Comparison of ENCODE assay signal across 13 cellular contexts in genomic region chr19:30214651-30215051, GRCh38.
DNase-seq lines count a peak whose midpoint lies in the region; ATAC-seq and TF ChIP-seq lines count a peak whose summit lies in the region.
"Had no signal": no experiment of that assay in that cellular context is flagged by ENCODE, and none has a peak within 500 bp of the region (broad histone marks: within the 10 kb centered on the region; RNA-seq: fewer than 3 reads in every experiment).

No MANE protein-coding gene starts in this region.

- H3K27me3 ChIP-seq in right atrium auricular region (no peaks in the 10 kb centered on the region), heart right ventricle (peaks cover 0 to 55% (median 8%) of the 10 kb centered on the region in 7 donors)

- H3K4me1 ChIP-seq in right atrium auricular region (no peaks in the 10 kb centered on the region), heart right ventricle (no peaks in the 10 kb centered on the region)

- H3K27ac Mint-ChIP-seq in activated T-helper 1 cell treated with anti-CD3 and anti-CD28 coated beads, Interleukin-12 subunit alpha, Interleukin-12 subunit beta, Interleukin-2, Interleukin-4 antibody, amounts not matched to agents 30 ng/mL and 10 ng/mL and 1 ng/mL, durations not matched to agents 14 hours and 24 hours and 36 hours = peak overlapping the region; percentile 73

- H3K36me3 ChIP-seq in right atrium auricular region = no peaks in the 10 kb centered on the region
- H3K36me3 ChIP-seq in heart right ventricle = no peaks in the 10 kb centered on the region

- H3K27ac ChIP-seq in right atrium auricular region (no peak overlapping the region), heart right ventricle (no peak overlapping the region)
- H3K27ac ChIP-seq: C4-2B, dorsolateral prefrontal cortex, PC-9 had no signal

- H3K4me3 Mint-ChIP-seq in activated T-helper 1 cell treated with anti-CD3 and anti-CD28 coated beads, Interleukin-12 subunit alpha, Interleukin-12 subunit beta, Interleukin-2, Interleukin-4 antibody, amounts not matched to agents 30 ng/mL and 10 ng/mL and 1 ng/mL, durations not matched to agents 14 hours and 24 hours and 36 hours = peak overlapping the region; percentile 27

- no peaks in the 10 kb centered on the region for H3K9me3 ChIP-seq in right atrium auricular region
- H3K9me3 ChIP-seq in heart right ventricle = no peaks in the 10 kb centered on the region

- H3K4me3 ChIP-seq in right atrium auricular region = no peak overlapping the region
- H3K4me3 ChIP-seq in heart right ventricle = no peak overlapping the region
- H3K4me3 ChIP-seq: dorsolateral prefrontal cortex, PC-9 had no signal

- TF ChIP-seq CTCF in right atrium auricular region (IDR thresholded peaks at IDR 0.05) (no peak), heart right ventricle (IDR thresholded peaks at IDR 0.05) (no peak)

- in situ Hi-C loops in KBM-7 (cut with MboI; ENCODE audit: low pct_unique_long_range_greater_than_20kb, low sequenced_read_pairs) = no loop called here

- H3K27me3 Mint-ChIP-seq in activated T-helper 1 cell treated with anti-CD3 and anti-CD28 coated beads, Interleukin-12 subunit alpha, Interleukin-12 subunit beta, Interleukin-2, Interleukin-4 antibody, amounts not matched to agents 30 ng/mL and 10 ng/mL and 1 ng/mL, durations not matched to agents 14 hours and 24 hours and 36 hours (ENCODE audit: insufficient read depth) = peaks cover 8% of the 10 kb centered on the region

- H3K36me3 Mint-ChIP-seq in activated T-helper 1 cell treated with anti-CD3 and anti-CD28 coated beads, Interleukin-12 subunit alpha, Interleukin-12 subunit beta, Interleukin-2, Interleukin-4 antibody, amounts not matched to agents 30 ng/mL and 10 ng/mL and 1 ng/mL, durations not matched to agents 14 hours and 24 hours and 36 hours (ENCODE audit: low read depth) = no peaks in the 10 kb centered on the region

- intact Hi-C loops in heart right ventricle (cut with DNase I) = no loop called here
- intact Hi-C loops in activated T-helper 1 cell treated with anti-CD3 and anti-CD28 coated beads, Interleukin-12 subunit alpha, Interleukin-12 subunit beta, Interleukin-2, Interleukin-4 antibody, amounts not matched to agents 30 ng/mL and 10 ng/mL and 1 ng/mL, durations not matched to agents 14 hours and 24 hours and 36 hours (cut with micrococcal nuclease) = no loop called here

- WGBS in heart right ventricle, 2 donors = 46 to 49% methylated on average over 4 of the region's 4 CpGs

- ATAC-seq in heart right ventricle = no peak
- ATAC-seq in SK-N-SH treated with all-trans-retinoic acid at 6 μM for 48 hours = no peak
- ATAC-seq: left lobe of liver had no signal

- H3K4me1 Mint-ChIP-seq in activated T-helper 1 cell treated with anti-CD3 and anti-CD28 coated beads, Interleukin-12 subunit alpha, Interleukin-12 subunit beta, Interleukin-2, Interleukin-4 antibody, amounts not matched to agents 30 ng/mL and 10 ng/mL and 1 ng/mL, durations not matched to agents 14 hours and 24 hours and 36 hours (ENCODE audit: low read depth) = peaks cover 17% of the 10 kb centered on the region

- no peaks in the 10 kb centered on the region for H3K9me3 Mint-ChIP-seq in activated T-helper 1 cell treated with anti-CD3 and anti-CD28 coated beads, Interleukin-12 subunit alpha, Interleukin-12 subunit beta, Interleukin-2, Interleukin-4 antibody, amounts not matched to agents 30 ng/mL and 10 ng/mL and 1 ng/mL, durations not matched to agents 14 hours and 24 hours and 36 hours

- DNase-seq in right atrium auricular region (ENCODE audit: low spot score) = peak; percentile 50
- no peak for DNase-seq in heart right ventricle
- peak; percentile 41 for DNase-seq in KBM-7
- peak; percentile 42 for DNase-seq in activated T-helper 1 cell treated with anti-CD3 and anti-CD28 coated beads, Interleukin-12 subunit alpha, Interleukin-12 subunit beta, Interleukin-2, Interleukin-4 antibody, amounts not matched to agents 30 ng/mL and 10 ng/mL and 1 ng/mL, durations not matched to agents 14 hours and 24 hours and 36 hours (ENCODE audit: low spot score)
- DNase-seq in ureter (ENCODE audit: low spot score) = peak; percentile 37
- no peak for DNase-seq in germinal center (ENCODE audit: low spot score)
- DNase-seq in cerebellum (ENCODE audit: low spot score) = no peak
- DNase-seq: dorsolateral prefrontal cortex; stimulated activated CD4-positive, alpha-beta T cell treated with anti-CD3 and anti-CD28 coated beads, Interleukin-2, amount 100 ng/mL, for 24 hours had no signal

TF ChIP-seq in SK-N-SH treated with all-trans-retinoic acid at 6 μM for 48 hours, 23 proteins besides CTCF, POLR2A, EP300 and RAD21:
- TF ChIP-seq, protein P1, sequence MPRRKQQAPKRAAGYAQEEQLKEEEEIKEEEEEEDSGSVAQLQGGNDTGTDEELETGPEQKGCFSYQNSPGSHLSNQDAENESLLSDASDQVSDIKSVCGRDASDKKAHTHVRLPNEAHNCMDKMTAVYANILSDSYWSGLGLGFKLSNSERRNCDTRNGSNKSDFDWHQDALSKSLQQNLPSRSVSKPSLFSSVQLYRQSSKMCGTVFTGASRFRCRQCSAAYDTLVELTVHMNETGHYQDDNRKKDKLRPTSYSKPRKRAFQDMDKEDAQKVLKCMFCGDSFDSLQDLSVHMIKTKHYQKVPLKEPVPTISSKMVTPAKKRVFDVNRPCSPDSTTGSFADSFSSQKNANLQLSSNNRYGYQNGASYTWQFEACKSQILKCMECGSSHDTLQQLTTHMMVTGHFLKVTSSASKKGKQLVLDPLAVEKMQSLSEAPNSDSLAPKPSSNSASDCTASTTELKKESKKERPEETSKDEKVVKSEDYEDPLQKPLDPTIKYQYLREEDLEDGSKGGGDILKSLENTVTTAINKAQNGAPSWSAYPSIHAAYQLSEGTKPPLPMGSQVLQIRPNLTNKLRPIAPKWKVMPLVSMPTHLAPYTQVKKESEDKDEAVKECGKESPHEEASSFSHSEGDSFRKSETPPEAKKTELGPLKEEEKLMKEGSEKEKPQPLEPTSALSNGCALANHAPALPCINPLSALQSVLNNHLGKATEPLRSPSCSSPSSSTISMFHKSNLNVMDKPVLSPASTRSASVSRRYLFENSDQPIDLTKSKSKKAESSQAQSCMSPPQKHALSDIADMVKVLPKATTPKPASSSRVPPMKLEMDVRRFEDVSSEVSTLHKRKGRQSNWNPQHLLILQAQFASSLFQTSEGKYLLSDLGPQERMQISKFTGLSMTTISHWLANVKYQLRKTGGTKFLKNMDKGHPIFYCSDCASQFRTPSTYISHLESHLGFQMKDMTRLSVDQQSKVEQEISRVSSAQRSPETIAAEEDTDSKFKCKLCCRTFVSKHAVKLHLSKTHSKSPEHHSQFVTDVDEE (CRISPR knock-in tag; IDR thresholded peaks at IDR 0.05) = no peak
- TF ChIP-seq ZFP3 (CRISPR knock-in tag; IDR thresholded peaks at IDR 0.05) (no peak), TCF4 (CRISPR knock-in tag; IDR thresholded peaks at IDR 0.05; ENCODE audit: borderline replicate concordance) (no peak), ESRRG (CRISPR knock-in tag; IDR thresholded peaks at IDR 0.05) (no peak), CSRNP3 (CRISPR knock-in tag; IDR thresholded peaks at IDR 0.05) (no peak), ZFP30 (CRISPR knock-in tag; IDR thresholded peaks at IDR 0.05) (no peak), ARNTL (CRISPR knock-in tag; IDR thresholded peaks at IDR 0.05; ENCODE audit: borderline replicate concordance, low read depth) (no peak), SNAI2 (CRISPR knock-in tag; IDR thresholded peaks at IDR 0.05) (no peak), ZC3H10 (CRISPR knock-in tag; IDR thresholded peaks at IDR 0.05) (no peak), ZNF8 (CRISPR knock-in tag; IDR thresholded peaks at IDR 0.05) (no peak), GLIS3 (CRISPR knock-in tag; IDR thresholded peaks at IDR 0.05) (no peak)
- TF ChIP-seq, protein P2, sequence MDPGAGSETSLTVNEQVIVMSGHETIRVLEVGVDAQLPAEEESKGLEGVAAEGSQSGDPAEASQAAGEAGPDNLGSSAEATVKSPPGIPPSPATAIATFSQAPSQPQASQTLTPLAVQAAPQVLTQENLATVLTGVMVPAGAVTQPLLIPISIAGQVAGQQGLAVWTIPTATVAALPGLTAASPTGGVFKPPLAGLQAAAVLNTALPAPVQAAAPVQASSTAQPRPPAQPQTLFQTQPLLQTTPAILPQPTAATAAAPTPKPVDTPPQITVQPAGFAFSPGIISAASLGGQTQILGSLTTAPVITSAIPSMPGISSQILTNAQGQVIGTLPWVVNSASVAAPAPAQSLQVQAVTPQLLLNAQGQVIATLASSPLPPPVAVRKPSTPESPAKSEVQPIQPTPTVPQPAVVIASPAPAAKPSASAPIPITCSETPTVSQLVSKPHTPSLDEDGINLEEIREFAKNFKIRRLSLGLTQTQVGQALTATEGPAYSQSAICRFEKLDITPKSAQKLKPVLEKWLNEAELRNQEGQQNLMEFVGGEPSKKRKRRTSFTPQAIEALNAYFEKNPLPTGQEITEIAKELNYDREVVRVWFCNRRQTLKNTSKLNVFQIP (CRISPR knock-in tag; IDR thresholded peaks at IDR 0.05; ENCODE audit: borderline replicate concordance, low read depth) = no peak

Comparison
In these comparisons a context has a peak if more than half of its experiments do, and no peak if none do; other contexts are left out.
1. DNase-seq: peak in right atrium auricular region (single experiment), KBM-7 (single experiment), activated T-helper 1 cell treated with anti-CD3 and anti-CD28 coated beads, Interleukin-12 subunit alpha, Interleukin-12 subunit beta, Interleukin-2, Interleukin-4 antibody, amounts not matched to agents 30 ng/mL and 10 ng/mL and 1 ng/mL, durations not matched to agents 14 hours and 24 hours and 36 hours (single experiment) and ureter (single experiment); none in heart right ventricle (0 of 2), germinal center (single experiment) and cerebellum (single experiment).